1 cellular context compared by ENCODE assay signal in genomic region chr21:44900559-44901251, GRCh38.
TF ChIP-seq lines count a peak whose summit lies in the region.

No MANE protein-coding gene starts in this region.

TF ChIP-seq in H1, 55 proteins besides CTCF, POLR2A, EP300 and RAD21 (continued from another document):
- TF ChIP-seq CHD7 (IDR thresholded peaks at IDR 0.05; ENCODE audit: insufficient replicate concordance, low read length) (no peak), CBX5 (IDR thresholded peaks at IDR 0.05; ENCODE audit: low read depth, low read length) (no peak), RXRA (IDR thresholded peaks at IDR 0.05; ENCODE audit: insufficient read depth, low read depth, low read length) (no peak), BCL11A (IDR thresholded peaks at IDR 0.05; ENCODE audit: low read depth in 2 of 2, low read length in 2 of 2) (no peak), CEBPB (IDR thresholded peaks at IDR 0.05; ENCODE audit: low read depth, low read length) (no peak), RNF2 (IDR thresholded peaks at IDR 0.05; ENCODE audit: borderline replicate concordance, low read depth, low read length, missing control alignments, poor library complexity, severe bottlenecking) (no peak), CBX8 (IDR thresholded peaks at IDR 0.05; ENCODE audit: borderline replicate concordance, low read depth, low read length) (no peak), HDAC6 (IDR thresholded peaks at IDR 0.05; ENCODE audit: low read depth, low read length) (no peak), KDM1A (IDR thresholded peaks at IDR 0.05; ENCODE audit: borderline replicate concordance, low read length) (no peak), TBP (IDR thresholded peaks at IDR 0.05; ENCODE audit: low read depth, low read length) (no peak), CHD1 (IDR thresholded peaks at IDR 0.05; ENCODE audit: low read depth, low read length) (no peak), RFX5 (IDR thresholded peaks at IDR 0.05; ENCODE audit: borderline replicate concordance, low read depth, low read length) (no peak), SIRT6 (IDR thresholded peaks at IDR 0.05; ENCODE audit: low read length) (no peak), SRF (IDR thresholded peaks at IDR 0.05; ENCODE audit: low read depth, low read length) (no peak), ATF2 (IDR thresholded peaks at IDR 0.05; ENCODE audit: low read length) (no peak), SP4 (IDR thresholded peaks at IDR 0.05; ENCODE audit: low read length) (no peak), MAX (IDR thresholded peaks at IDR 0.05) (no peak)
